In the genomic region with DNA sequence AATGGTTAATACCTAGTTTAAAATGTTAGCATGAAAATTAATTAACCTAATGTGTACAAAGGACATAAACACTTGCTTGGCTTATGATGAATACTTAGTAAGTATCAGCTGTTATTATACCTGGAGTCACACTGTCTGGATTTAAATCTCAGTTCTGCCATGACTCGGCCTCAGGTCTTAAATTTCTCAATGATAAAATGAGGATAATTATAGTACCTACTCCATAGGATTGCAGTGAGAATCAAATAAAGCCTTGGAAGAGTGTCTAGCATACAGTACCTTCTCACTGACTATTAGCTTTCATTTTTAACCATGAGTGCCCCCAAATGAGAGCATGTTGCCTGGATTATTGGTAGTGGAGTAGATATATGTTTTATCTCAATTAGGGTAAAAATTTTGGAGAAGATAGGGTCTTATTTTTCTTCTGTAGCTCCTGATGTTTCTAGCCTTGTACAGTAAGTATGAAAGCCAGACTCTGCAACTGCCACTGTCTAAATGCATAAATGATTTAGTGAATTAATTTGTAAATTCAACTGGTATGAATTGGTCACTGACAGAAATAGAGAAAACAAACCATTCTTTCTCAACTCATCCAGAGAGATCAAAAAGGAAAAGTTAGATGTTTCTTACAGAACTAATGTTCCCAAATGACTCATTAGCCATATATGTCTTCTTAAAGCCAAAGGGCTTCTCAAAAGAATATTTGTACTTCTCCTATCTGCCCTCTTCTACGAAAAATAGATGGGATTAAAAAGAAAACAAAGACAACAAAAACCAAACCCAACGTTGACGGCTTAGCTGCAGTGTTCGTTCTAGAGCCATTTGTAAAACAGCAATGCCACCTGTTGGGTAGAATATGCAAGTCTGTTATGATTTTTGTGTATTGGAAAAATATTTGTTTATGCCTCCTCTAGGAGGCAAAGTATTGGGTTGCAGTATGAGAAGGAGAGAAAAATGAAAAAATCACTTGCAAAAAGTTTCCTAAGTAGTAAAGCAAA, we compare ENCODE assay signal across 9 cellular contexts. TPM values are rescaled to one million over a fixed set of nuclear protein-coding genes. Genes with fewer than 3 reads are reported as not detected.
DNase-seq lines count a peak whose midpoint lies in the region; ATAC-seq, FAIRE-seq and TF ChIP-seq lines count a peak whose summit lies in the region.
"Had no signal": no experiment of that assay in that cellular context is flagged by ENCODE, and none has a peak within 500 bp of the region (broad histone marks: within the 10 kb centered on the region; RNA-seq: fewer than 3 reads in every experiment).

No MANE protein-coding gene starts in this region.

- peak; percentile 58 to 68 for TF ChIP-seq RAD21 in A549 (conservative IDR thresholded peaks at IDR 0.05 in 1 of 2, IDR thresholded peaks at IDR 0.05 in 1 of 2)

- FAIRE-seq in A549 (lab: Jason Lieb, UNC) = peak; percentile 39

- no peaks in the 10 kb centered on the region for H3K4me1 ChIP-seq in A549

- no peak overlapping the region for H3K4me3 ChIP-seq in A549

- H3K27me3 Mint-ChIP-seq in nephron progenitor cell (ENCODE audit: low read depth, poor library complexity) = no peaks in the 10 kb centered on the region

- ATAC-seq in A549 = peak in 1 of 2 experiments; percentile 39; a peak in 2 of 6 replicates
- peak; percentile 70 for ATAC-seq in GM21360 (IDR thresholded peaks at IDR 0.05; ENCODE audit: unreplicated experiment)
- no peak for ATAC-seq in HG03025 (IDR thresholded peaks at IDR 0.05; ENCODE audit: low FRiP score, unreplicated experiment)

- POLR2A ChIA-PET in A549 (lab: Yijun Ruan, JAX) = no interaction called here

- CTCF ChIA-PET in A549 (lab: Yijun Ruan, JAX) = interaction anchor here (0.6 to 1.1 kb wide), 4 partner anchors 9 to 1330 kb away, joined by 3 to 4 read pairs (median 4); no protein-coding TSS in a partner anchor

- H3K27ac Mint-ChIP-seq in nephron progenitor cell = no peak overlapping the region
- H3K27ac Mint-ChIP-seq: activated naive CD4-positive, alpha-beta T cell treated with anti-CD3 and anti-CD28 coated beads, Interleukin-2, amount 50 U/mL, for 24 hours had no signal

- no peak for TF ChIP-seq POLR2A in A549 (IDR thresholded peaks at IDR 0.05; ENCODE audit: low read length)

- TF ChIP-seq CTCF in A549 (IDR thresholded peaks at IDR 0.05) = peak; percentile 34; the same call in 2 of the 3 replicates
- TF ChIP-seq CTCF in nephron progenitor cell (IDR thresholded peaks at IDR 0.05) = no peak

- whole genome bisulfite sequencing in A549 (ENCODE audit: missing lambda C conversion rate) = under 1% methylated on average over 5 of the region's 5 CpGs

- no peak for TF ChIP-seq EP300 in A549 (IDR thresholded peaks at IDR 0.05)

- no peaks in the 10 kb centered on the region for H3K36me3 Mint-ChIP-seq in nephron progenitor cell (ENCODE audit: low read depth)
- H3K36me3 Mint-ChIP-seq: activated naive CD4-positive, alpha-beta T cell treated with anti-CD3 and anti-CD28 coated beads, Interleukin-2, amount 50 U/mL, for 24 hours had no signal

- H3K4me1 Mint-ChIP-seq in nephron progenitor cell = no peaks in the 10 kb centered on the region
- H3K4me1 Mint-ChIP-seq: activated naive CD4-positive, alpha-beta T cell treated with anti-CD3 and anti-CD28 coated beads, Interleukin-2, amount 50 U/mL, for 24 hours had no signal

- H3K4me3 Mint-ChIP-seq in nephron progenitor cell = no peak overlapping the region
- H3K4me3 Mint-ChIP-seq: activated naive CD4-positive, alpha-beta T cell treated with anti-CD3 and anti-CD28 coated beads, Interleukin-2, amount 50 U/mL, for 24 hours had no signal

- H3K27ac ChIP-seq in A549 = no peak overlapping the region

- no peak overlapping the region for H3K4me2 ChIP-seq in A549

- H3K9me3 Mint-ChIP-seq in nephron progenitor cell = peaks cover 9% of the 10 kb centered on the region

- DNase-seq in A549 (ENCODE audit: low read depth in 1 of 2, low spot score in 1 of 2) (peak in 1 of 2 experiments; percentile 4), OCI-M1 (lab: John Stamatoyannopoulos, UW) (peak; percentile 80), fibroblast of the conjunctiva (ENCODE audit: low read depth) (peak; percentile 57), smooth muscle cell of the brain vasculature (ENCODE audit: low read depth, low spot score) (peak; percentile 39), germinal center (ENCODE audit: low spot score) (no peak), nephron progenitor cell (no peak)

- H3K9me3 ChIP-seq in A549 = no peaks in the 10 kb centered on the region

TF ChIP-seq in A549, 52 proteins besides CTCF, POLR2A, EP300 and RAD21:
- peak; percentile 48; the same call in 2 of the 3 replicates for TF ChIP-seq SMC3 (IDR thresholded peaks at IDR 0.05)
- TF ChIP-seq MAZ (IDR thresholded peaks at IDR 0.05; ENCODE audit: borderline replicate concordance, low read depth, low read length) = no peak

RNA-seq across cellular contexts. Expression of a gene that starts 53.8 kb away (rescaled TPM):
- not detected in 2 replicates for polyA plus RNA-seq in A549 (2011; rRNA removed)
- not detected in 2 replicates for polyA plus RNA-seq in A549 (2012; cell fraction: cytosol; rRNA removed)
- not detected in 2 replicates for polyA plus RNA-seq in A549 (2012; cell fraction: nucleus; rRNA removed)
- not detected in 3 replicates for polyA plus RNA-seq in A549 (2017; fragmentation: RNase III; extraction: RNeasy Plus Mini Kit Qiagen cat#74134 plus additional on column Dnase treatment)
- not detected in 2 replicates for polyA minus RNA-seq in A549 (2011; rRNA and poly(A)+ RNA removed)

Comparison
In these comparisons a context has a peak if more than half of its experiments do, and no peak if none do; other contexts are left out.
1. DNase-seq: peak in OCI-M1 (single experiment), fibroblast of the conjunctiva (single experiment) and smooth muscle cell of the brain vasculature (single experiment); none in germinal center (single experiment) and nephron progenitor cell (single experiment).